Comparison of ENCODE assay signal across 14 cellular contexts in genomic region chr1:74858136-74858535, GRCh38.
DNase-seq lines count a peak whose midpoint lies in the region; ATAC-seq, FAIRE-seq and TF ChIP-seq lines count a peak whose summit lies in the region.
"Had no signal": no experiment of that assay in that cellular context is flagged by ENCODE, and none has a peak within 500 bp of the region (broad histone marks: within the 10 kb centered on the region; RNA-seq: fewer than 3 reads in every experiment).

No MANE protein-coding gene starts in this region.

- H3K4me3 Mint-ChIP-seq in activated naive CD4-positive, alpha-beta T cell treated with anti-CD3 and anti-CD28 coated beads, Interleukin-2, amount 10 ng/mL, durations not matched to agents 7 days and 5 days, result no peak overlapping the region
- H3K4me3 Mint-ChIP-seq: activated naive CD4-positive, alpha-beta T cell treated with anti-CD3 and anti-CD28 coated beads for 36 hours had no signal

- H3K79me2 ChIP-seq in GM12878 (ENCODE audit: control insufficient read depth, insufficient read depth, low read length), result no peaks in the 10 kb centered on the region

- H3K4me1 ChIP-seq in GM12878 (ENCODE audit: control insufficient read depth, insufficient read depth, low read length), result peaks cover 5% of the 10 kb centered on the region; the same call in 1 of the 2 replicates
- H3K4me1 ChIP-seq in kidney (ENCODE audit: control insufficient read depth in 1 of 2, insufficient read depth in 1 of 2, low read depth in 1 of 2, low read length in 2 of 2), result no peaks in the 10 kb centered on the region
- H3K4me1 ChIP-seq in SJCRH30, result no peaks in the 10 kb centered on the region

- intact Hi-C loops in GM12878 (cut with micrococcal nuclease; ENCODE audit: unreplicated experiment), result no loop called here
- intact Hi-C loops in kidney (cut with DNase I), result no loop called here

- no peaks in the 10 kb centered on the region for H3K4me1 Mint-ChIP-seq in activated naive CD4-positive, alpha-beta T cell treated with anti-CD3 and anti-CD28 coated beads, Interleukin-2, amount 10 ng/mL, durations not matched to agents 7 days and 5 days

- H3K36me3 ChIP-seq in GM12878 (ENCODE audit: control insufficient read depth in 2 of 2, insufficient read depth in 2 of 2, low read length in 1 of 2) (no peaks in the 10 kb centered on the region), kidney (ENCODE audit: control insufficient read depth in 1 of 2, insufficient read depth in 2 of 2, low read length in 2 of 2) (no peaks in the 10 kb centered on the region), SJCRH30 (no peaks in the 10 kb centered on the region)

- H3K27me3 Mint-ChIP-seq in activated naive CD4-positive, alpha-beta T cell treated with anti-CD3 and anti-CD28 coated beads, Interleukin-2, amount 10 ng/mL, durations not matched to agents 7 days and 5 days, result no peaks in the 10 kb centered on the region

- H3K4me2 ChIP-seq in GM12878 (ENCODE audit: control insufficient read depth, insufficient read depth), result peak overlapping the region; percentile 25; the same call in 1 of the 2 replicates
- H3K4me2 ChIP-seq: KMS-11 had no signal

- H2AFZ ChIP-seq in GM12878 (ENCODE audit: control insufficient read depth, low read depth, low read length), result no peak overlapping the region

- no peak overlapping the region for H3K9ac ChIP-seq in GM12878 (ENCODE audit: control insufficient read depth, insufficient read depth, low read length)
- no peak overlapping the region for H3K9ac ChIP-seq in kidney (ENCODE audit: low read length in 2 of 2)
- H3K9ac ChIP-seq: KMS-11 had no signal

- FAIRE-seq in GM12878 (lab: Jason Lieb, UNC) (peak; percentile 49), kidney (lab: Jason Lieb, UNC) (no peak)

- H3K27ac ChIP-seq in GM12878 (ENCODE audit: control insufficient read depth, insufficient read depth), result no peak overlapping the region
- no peak overlapping the region for H3K27ac ChIP-seq in kidney (ENCODE audit: low read depth in 2 of 2, low read length in 2 of 2)
- no peak overlapping the region for H3K27ac ChIP-seq in SJCRH30
- H3K27ac ChIP-seq: KMS-11 had no signal

- ATAC-seq in GM18870 (IDR thresholded peaks at IDR 0.05; ENCODE audit: unreplicated experiment) (peak; percentile 81), GM21786 (IDR thresholded peaks at IDR 0.05; ENCODE audit: unreplicated experiment) (peak; percentile 54), HG03139 (IDR thresholded peaks at IDR 0.05; ENCODE audit: unreplicated experiment) (peak; percentile 56), GM12878 (peak; percentile 78)
- ATAC-seq: HCT116; stimulated activated naive CD8-positive, alpha-beta T cell treated with anti-CD3 and anti-CD28 coated beads, Interleukin-15, Interleukin-2, amounts not matched to agents 100 U/mL and 50 U/mL, for 24 hours had no signal

- H3K27ac Mint-ChIP-seq in activated naive CD4-positive, alpha-beta T cell treated with anti-CD3 and anti-CD28 coated beads, Interleukin-2, amount 10 ng/mL, durations not matched to agents 7 days and 5 days, result no peak overlapping the region
- H3K27ac Mint-ChIP-seq: activated naive CD4-positive, alpha-beta T cell treated with anti-CD3 and anti-CD28 coated beads for 36 hours had no signal

- SMC1A ChIA-PET in GM12878 (lab: Charles Lee; ENCODE audit: uncharacterized antibody, unreplicated experiment), result interaction anchor here (0.6 kb wide), 1 partner anchor 19 kb away, joined by 3 read pairs; no protein-coding TSS in a partner anchor

- WGBS in GM12878 (ENCODE audit: insufficient coverage, insufficient replicate concordance, low lambda C conversion rate, missing lambda C conversion rate), result under 1% methylated on average over 5 of the region's 5 CpGs

- H3K27me3 ChIP-seq in GM12878 (replicated peaks in 1 of 2; ENCODE audit: control insufficient read depth in 2 of 2, insufficient read depth in 2 of 2, low read length in 1 of 2), result no peaks in the 10 kb centered on the region
- no peaks in the 10 kb centered on the region for H3K27me3 ChIP-seq in SJCRH30

- TF ChIP-seq RAD21 in GM12878 (IDR thresholded peaks at IDR 0.05; ENCODE audit: insufficient read depth, low read depth, low read length), result no peak

- H3K9me3 ChIP-seq in GM12878 (replicated peaks; ENCODE audit: control insufficient read depth, insufficient read depth, low read length), result no peaks in the 10 kb centered on the region
- H3K9me3 ChIP-seq in kidney (ENCODE audit: control insufficient read depth in 1 of 2, low read length in 2 of 2), result no peaks in the 10 kb centered on the region
- no peaks in the 10 kb centered on the region for H3K9me3 ChIP-seq in SJCRH30 (replicated peaks)

- TF ChIP-seq CTCF in GM12878 (IDR thresholded peaks at IDR 0.05 in 2 of 3, conservative IDR thresholded peaks at IDR 0.05 in 1 of 3; ENCODE audit: control insufficient read depth in 2 of 3, extremely low read depth in 1 of 3, insufficient read depth in 1 of 3, low read depth in 3 of 3, low read length in 3 of 3) (no peak), kidney (IDR thresholded peaks at IDR 0.05; ENCODE audit: borderline replicate concordance, extremely low read depth, insufficient read depth) (no peak)

- RAD21 ChIA-PET in GM12878 (lab: Charles Lee; ENCODE audit: unreplicated experiment), result no interaction called here

- CTCF ChIA-PET in GM12878 (lab: Yijun Ruan, JAX), result no interaction called here
- CTCF ChIA-PET in activated naive CD4-positive, alpha-beta T cell treated with anti-CD3 and anti-CD28 coated beads, Interleukin-2, amount 10 ng/mL, durations not matched to agents 7 days and 5 days (lab: Charles Lee), result no interaction called here

- peak; percentile 40 for DNase-seq in GM12878 (ENCODE audit: low read depth, low spot score)
- DNase-seq in kidney, result no peak
- no peak for DNase-seq in activated naive CD4-positive, alpha-beta T cell treated with anti-CD3 and anti-CD28 coated beads, Interleukin-2, amount 10 ng/mL, durations not matched to agents 7 days and 5 days
- DNase-seq in RKO (ENCODE audit: low spot score), result no peak
- DNase-seq in SJCRH30, result no peak
- DNase-seq: activated CD4-positive, alpha-beta T cell treated with anti-CD3 and anti-CD28 coated beads, Interleukin-2, amount 50 U/mL, for 48 hours; activated naive CD4-positive, alpha-beta T cell treated with anti-CD3 and anti-CD28 coated beads for 36 hours; stimulated activated CD4-positive, alpha-beta T cell treated with anti-CD3 and anti-CD28 coated beads, Interleukin-2, amount 100 ng/mL, for 48 hours; stimulated activated naive CD8-positive, alpha-beta T cell treated with anti-CD3 and anti-CD28 coated beads, Interleukin-15, Interleukin-2, amounts not matched to agents 100 U/mL and 50 U/mL, for 24 hours had no signal

- no peaks in the 10 kb centered on the region for H4K20me1 ChIP-seq in GM12878 (ENCODE audit: control insufficient read depth, insufficient read depth)

- no TSS peak for BruUV-seq in GM12878 (replicated peaks; lab: Mats Ljungman, UMichigan)

- in situ Hi-C loops in GM12878 (cut with MboI), result no loop called here

- no peaks in the 10 kb centered on the region for H3K36me3 Mint-ChIP-seq in activated naive CD4-positive, alpha-beta T cell treated with anti-CD3 and anti-CD28 coated beads, Interleukin-2, amount 10 ng/mL, durations not matched to agents 7 days and 5 days

- POLR2A ChIA-PET in GM12878 (lab: Charles Lee), result no interaction called here

- H3K4me3 ChIP-seq in GM12878 (no peak overlapping the region), kidney (ENCODE audit: low read length in 2 of 2) (no peak overlapping the region), SJCRH30 (no peak overlapping the region)

- no peak for TF ChIP-seq POLR2A in GM12878 (IDR thresholded peaks at IDR 0.05; ENCODE audit: low read depth, low read length)

- peaks cover 6% of the 10 kb centered on the region for H3K9me3 Mint-ChIP-seq in activated naive CD4-positive, alpha-beta T cell treated with anti-CD3 and anti-CD28 coated beads, Interleukin-2, amount 10 ng/mL, durations not matched to agents 7 days and 5 days
- H3K9me3 Mint-ChIP-seq: activated naive CD4-positive, alpha-beta T cell treated with anti-CD3 and anti-CD28 coated beads for 36 hours had no signal

- TF ChIP-seq EP300 in GM12878 (IDR thresholded peaks at IDR 0.05; ENCODE audit: borderline replicate concordance in 1 of 2, control insufficient read depth in 1 of 2, low read depth in 2 of 2, low read length in 2 of 2), result no peak; a peak in 1 of 4 replicates

TF ChIP-seq in GM12878, 131 proteins besides CTCF, POLR2A, EP300 and RAD21 (continues in another document):
- no peak for TF ChIP-seq CUX1 (IDR thresholded peaks at IDR 0.05; ENCODE audit: insufficient replicate concordance, low read depth, low read length)
